40 cellular contexts compared by ENCODE assay signal in genomic region chr4:121018543-121018942, GRCh38. TPM values are rescaled to one million over a fixed set of nuclear protein-coding genes. Genes with fewer than 3 reads are reported as not detected.
"Had no signal": no experiment of that assay in that cellular context is flagged by ENCODE, and none has a peak within 500 bp of the region (broad histone marks: within the 10 kb centered on the region; RNA-seq: fewer than 3 reads in every experiment).

No MANE protein-coding gene starts in this region.

- H3K27me3 Mint-ChIP-seq: activated naive CD8-positive, alpha-beta T cell; activated naive CD8-positive, alpha-beta T cell treated with anti-CD3 and anti-CD28 coated beads for 36 hours; activated naive CD8-positive, alpha-beta T cell treated with anti-CD3 and anti-CD28 coated beads, Interleukin-2, amount 10 ng/mL, durations not matched to agents 7 days and 5 days; activated naive CD8-positive, alpha-beta T cell treated with anti-CD3 and anti-CD28 coated beads, Interleukin-2, amount 50 U/mL, for 24 hours; brain had no signal

- H3K27ac Mint-ChIP-seq: activated naive CD4-positive, alpha-beta T cell treated with anti-CD3 and anti-CD28 coated beads for 36 hours; activated naive CD4-positive, alpha-beta T cell treated with anti-CD3 and anti-CD28 coated beads, Interleukin-2, amount 10 ng/mL, durations not matched to agents 7 days and 5 days; activated naive CD4-positive, alpha-beta T cell treated with anti-CD3 and anti-CD28 coated beads, Interleukin-2, amount 50 U/mL, for 24 hours; activated naive CD4-positive, alpha-beta T cell treated with anti-CD3 and anti-CD28 coated beads, Interleukin-2, amount 50 U/mL, for 72 hours; activated naive CD8-positive, alpha-beta T cell; activated naive CD8-positive, alpha-beta T cell treated with anti-CD3 and anti-CD28 coated beads for 36 hours; activated naive CD8-positive, alpha-beta T cell treated with anti-CD3 and anti-CD28 coated beads, Interleukin-2, amount 10 ng/mL, durations not matched to agents 7 days and 5 days; activated naive CD8-positive, alpha-beta T cell treated with anti-CD3 and anti-CD28 coated beads, Interleukin-2, amount 50 U/mL, for 24 hours; activated T-cell treated with anti-CD3 and anti-CD28 coated beads, Interleukin-2, amount 50 U/mL, for 24 hours; activated T-cell treated with anti-CD3 and anti-CD28 coated beads, Interleukin-2, amount 50 U/mL, for 72 hours; activated T-helper 1 cell treated with anti-CD3 and anti-CD28 coated beads, Interleukin-12 subunit alpha, Interleukin-12 subunit beta, Interleukin-2, Interleukin-4 antibody, amounts not matched to agents 30 ng/mL and 10 ng/mL and 1 ng/mL, durations not matched to agents 14 hours and 24 hours and 36 hours; activated T-helper 17 cell treated with anti-CD3 and anti-CD28 coated beads, Interleukin-2, amount 50 U/mL, for 72 hours; activated T-helper 2 cell treated with anti-CD3 and anti-CD28 coated beads, Interferon-gamma antibody, Interleukin-2, Interleukin-4, amounts not matched to agents 10 μg/mL and 5 μg/mL and 100 μg/mL, durations not matched to agents 14 hours and 24 hours and 36 hours had no signal

- H3K4me3 Mint-ChIP-seq: activated naive CD4-positive, alpha-beta T cell treated with anti-CD3 and anti-CD28 coated beads for 36 hours; activated naive CD4-positive, alpha-beta T cell treated with anti-CD3 and anti-CD28 coated beads, Interleukin-2, amount 10 ng/mL, durations not matched to agents 7 days and 5 days; activated naive CD4-positive, alpha-beta T cell treated with anti-CD3 and anti-CD28 coated beads, Interleukin-2, amount 50 U/mL, for 24 hours; activated naive CD8-positive, alpha-beta T cell; activated naive CD8-positive, alpha-beta T cell treated with anti-CD3 and anti-CD28 coated beads for 36 hours; activated naive CD8-positive, alpha-beta T cell treated with anti-CD3 and anti-CD28 coated beads, Interleukin-2, amount 10 ng/mL, durations not matched to agents 7 days and 5 days; activated naive CD8-positive, alpha-beta T cell treated with anti-CD3 and anti-CD28 coated beads, Interleukin-2, amount 50 U/mL, for 24 hours; activated T-cell treated with anti-CD3 and anti-CD28 coated beads, Interleukin-2, amount 50 U/mL, for 24 hours; activated T-cell treated with anti-CD3 and anti-CD28 coated beads, Interleukin-2, amount 50 U/mL, for 4 hours; activated T-cell treated with anti-CD3 and anti-CD28 coated beads, Interleukin-2, amount 50 U/mL, for 72 hours; activated T-helper 1 cell treated with anti-CD3 and anti-CD28 coated beads, Interleukin-12 subunit alpha, Interleukin-12 subunit beta, Interleukin-2, Interleukin-4 antibody, amounts not matched to agents 30 ng/mL and 10 ng/mL and 1 ng/mL, durations not matched to agents 14 hours and 24 hours and 36 hours; activated T-helper 17 cell treated with anti-CD3 and anti-CD28 coated beads, Interleukin-2, amount 50 U/mL, for 72 hours; brain; central memory CD8-positive, alpha-beta T cell had no signal

- DNase-seq: activated effector memory CD4-positive, alpha-beta T cell treated with anti-CD3 and anti-CD28 coated beads, Interleukin-2, amount 50 U/mL, for 16 hours; activated effector memory CD4-positive, alpha-beta T cell treated with Interleukin-2 at 50 U/mL for 16 hours; activated gamma-delta T cell; activated gamma-delta T cell treated with Interleukin-2 at 50 U/mL for 16 hours; activated naive CD4-positive, alpha-beta T cell; activated naive CD4-positive, alpha-beta T cell treated with anti-CD3 and anti-CD28 coated beads for 36 hours; activated naive CD4-positive, alpha-beta T cell treated with anti-CD3 and anti-CD28 coated beads, Interleukin-2, amount 10 ng/mL, durations not matched to agents 7 days and 5 days; activated naive CD4-positive, alpha-beta T cell treated with anti-CD3 and anti-CD28 coated beads, Interleukin-2, amount 50 U/mL, for 16 hours; activated naive CD4-positive, alpha-beta T cell treated with Interleukin-2 at 50 U/mL for 16 hours; activated naive CD8-positive, alpha-beta T cell treated with anti-CD3 and anti-CD28 coated beads for 36 hours; activated naive CD8-positive, alpha-beta T cell treated with anti-CD3 and anti-CD28 coated beads, Interleukin-2, amount 10 ng/mL, durations not matched to agents 7 days and 5 days; activated naive CD8-positive, alpha-beta T cell treated with anti-CD3 and anti-CD28 coated beads, Interleukin-2, amount 50 U/mL, for 24 hours; activated T-cell treated with anti-CD3 and anti-CD28 coated beads, Interleukin-2, amount 50 U/mL, for 1 hour; activated T-cell treated with anti-CD3 and anti-CD28 coated beads, Interleukin-2, amount 50 U/mL, for 24 hours; activated T-cell treated with anti-CD3 and anti-CD28 coated beads, Interleukin-2, amount 50 U/mL, for 4 hours; activated T-cell treated with anti-CD3 and anti-CD28 coated beads, Interleukin-2, amount 50 U/mL, for 48 hours; activated T-cell treated with anti-CD3 and anti-CD28 coated beads, Interleukin-2, amount 50 U/mL, for 72 hours; adrenal gland; amniotic stem cell; amygdala; anterior cingulate cortex; aorta; body of pancreas; brain microvascular endothelial cell; caudate nucleus; central memory CD4-positive, alpha-beta T cell; cerebellar nuclear complex had no signal

- H3K27ac ChIP-seq: adrenal gland, ascending aorta, body of pancreas, brain microvascular endothelial cell, breast epithelium, cardiac muscle cell had no signal

- H3K4me3 ChIP-seq: adrenal gland, ascending aorta, body of pancreas, breast epithelium, cardiac muscle cell had no signal

- H3K9me3 ChIP-seq: adrenal gland, ascending aorta, body of pancreas, breast epithelium had no signal

- H3K27me3 ChIP-seq: adrenal gland, ascending aorta, body of pancreas, brain microvascular endothelial cell, breast epithelium, cardiac muscle cell had no signal

- H3K4me1 ChIP-seq: ascending aorta, body of pancreas, breast epithelium had no signal

- H3K36me3 Mint-ChIP-seq: activated naive CD4-positive, alpha-beta T cell treated with anti-CD3 and anti-CD28 coated beads, Interleukin-2, amount 10 ng/mL, durations not matched to agents 7 days and 5 days; activated naive CD4-positive, alpha-beta T cell treated with anti-CD3 and anti-CD28 coated beads, Interleukin-2, amount 50 U/mL, for 72 hours; activated naive CD8-positive, alpha-beta T cell treated with anti-CD3 and anti-CD28 coated beads for 36 hours; brain had no signal

- H3K9me3 Mint-ChIP-seq: activated naive CD4-positive, alpha-beta T cell treated with anti-CD3 and anti-CD28 coated beads for 36 hours; activated naive CD4-positive, alpha-beta T cell treated with anti-CD3 and anti-CD28 coated beads, Interleukin-2, amount 10 ng/mL, durations not matched to agents 7 days and 5 days; activated naive CD4-positive, alpha-beta T cell treated with anti-CD3 and anti-CD28 coated beads, Interleukin-2, amount 50 U/mL, for 24 hours; activated naive CD8-positive, alpha-beta T cell treated with anti-CD3 and anti-CD28 coated beads for 36 hours; activated T-cell treated with anti-CD3 and anti-CD28 coated beads, Interleukin-2, amount 50 U/mL, for 24 hours; activated T-cell treated with anti-CD3 and anti-CD28 coated beads, Interleukin-2, amount 50 U/mL, for 4 hours; activated T-cell treated with anti-CD3 and anti-CD28 coated beads, Interleukin-2, amount 50 U/mL, for 72 hours; activated T-helper 1 cell treated with anti-CD3 and anti-CD28 coated beads, Interleukin-12 subunit alpha, Interleukin-12 subunit beta, Interleukin-2, Interleukin-4 antibody, amounts not matched to agents 30 ng/mL and 10 ng/mL and 1 ng/mL, durations not matched to agents 14 hours and 24 hours and 36 hours; activated T-helper 17 cell treated with anti-CD3 and anti-CD28 coated beads, Interleukin-2, amount 50 U/mL, for 72 hours; activated T-helper 2 cell treated with anti-CD3 and anti-CD28 coated beads, Interferon-gamma antibody, Interleukin-2, Interleukin-4, amounts not matched to agents 10 μg/mL and 5 μg/mL and 100 μg/mL, durations not matched to agents 14 hours and 24 hours and 36 hours; central memory CD8-positive, alpha-beta T cell had no signal

- H3K4me1 Mint-ChIP-seq: activated naive CD4-positive, alpha-beta T cell treated with anti-CD3 and anti-CD28 coated beads, Interleukin-2, amount 10 ng/mL, durations not matched to agents 7 days and 5 days; activated naive CD8-positive, alpha-beta T cell treated with anti-CD3 and anti-CD28 coated beads, Interleukin-2, amount 10 ng/mL, durations not matched to agents 7 days and 5 days; brain; central memory CD8-positive, alpha-beta T cell had no signal

- H3K36me3 ChIP-seq: adrenal gland, ascending aorta, brain microvascular endothelial cell, breast epithelium, cardiac muscle cell had no signal

- FAIRE-seq: astrocyte, bronchial epithelial cell had no signal

- ATAC-seq: activated naive CD4-positive, alpha-beta T cell treated with anti-CD3 and anti-CD28 coated beads, Interleukin-2, amount 50 U/mL, for 72 hours; activated naive CD8-positive, alpha-beta T cell treated with anti-CD3 and anti-CD28 coated beads, Interleukin-2, amount 50 U/mL, for 24 hours; activated T-cell treated with anti-CD3 and anti-CD28 coated beads, Interleukin-2, amount 50 U/mL, for 4 hours; activated T-cell treated with anti-CD3 and anti-CD28 coated beads, Interleukin-2, amount 50 U/mL, for 72 hours; activated T-helper 17 cell treated with anti-CD3 and anti-CD28 coated beads, Interleukin-2, amount 50 U/mL, for 72 hours; body of pancreas had no signal

RNA-seq across cellular contexts. Expression of gene NDNF, which starts 53.8 kb away (rescaled TPM):
- total RNA-seq: activated naive CD4-positive, alpha-beta T cell treated with anti-CD3 and anti-CD28 coated beads for 36 hours; bronchial epithelial cell had no signal
